8 cellular contexts compared by ENCODE assay signal in genomic region chr19:16078311-16078758, GRCh38. TPM values are rescaled to one million over a fixed set of nuclear protein-coding genes. Genes with fewer than 3 reads are reported as not detected.
DNase-seq lines count a peak whose midpoint lies in the region; FAIRE-seq and TF ChIP-seq lines count a peak whose summit lies in the region.

No MANE protein-coding gene starts in this region.

- H3K9me3 ChIP-seq in SK-N-SH: no peaks in the 10 kb centered on the region
- H3K9me3 ChIP-seq in mesodermal cell (ENCODE audit: control insufficient read depth, low read length): no peaks in the 10 kb centered on the region

- POLR2A ChIA-PET in SK-N-SH (lab: Yijun Ruan, JAX): interaction anchor here (1.5 kb wide), 1 partner anchor 17 kb away, joined by 4 read pairs; no protein-coding TSS in a partner anchor

- no peak for FAIRE-seq in H54 (lab: Jason Lieb, UNC)

- CTCF ChIA-PET in SK-N-SH (lab: Yijun Ruan, JAX): interaction anchor here (1.3 to 5.3 kb wide), 3 partner anchors 15 to 37 kb away, joined by 7 to 37 read pairs (median 24); partner anchors contain the start of gene RAB8A

- H3K4me3 ChIP-seq in SK-N-SH (ENCODE audit: low read depth in 2 of 2, low read length in 1 of 2) (peak overlapping the region; percentile 74 to 78), mesodermal cell (ENCODE audit: extremely low read depth, insufficient read depth, low read length, poor library complexity, severe bottlenecking) (peak overlapping the region; percentile 89), urinary bladder (ENCODE audit: low read depth, low read length) (peak overlapping the region; percentile 98)

- H3K4me1 ChIP-seq in SK-N-SH (ENCODE audit: control insufficient read depth in 1 of 2, insufficient read depth in 2 of 2, low read depth in 1 of 2, low read length in 1 of 2) (peaks cover 12 to 14% of the 10 kb centered on the region in 2 experiments), mesodermal cell (ENCODE audit: control insufficient read depth, insufficient read depth, low read length, poor library complexity, severe bottlenecking) (peaks cover 9% of the 10 kb centered on the region), urinary bladder (ENCODE audit: insufficient read depth) (no peaks in the 10 kb centered on the region)

- no peak overlapping the region for H2AFZ ChIP-seq in SK-N-SH (ENCODE audit: low read depth)

- no peaks in the 10 kb centered on the region for H3K27me3 ChIP-seq in SK-N-SH (ENCODE audit: insufficient read depth)

- no peak for TF ChIP-seq CTCF in SK-N-SH (IDR thresholded peaks at IDR 0.05)

- H3K9ac ChIP-seq in SK-N-SH: peak overlapping the region; percentile 98

- H3K36me3 ChIP-seq in SK-N-SH (replicated peaks in 1 of 2; ENCODE audit: control insufficient read depth in 1 of 2, insufficient read depth in 2 of 2, low read length in 1 of 2) (peaks cover 10 to 48% of the 10 kb centered on the region in 2 experiments), mesodermal cell (ENCODE audit: control insufficient read depth, insufficient read depth, low read length) (peaks cover 51% of the 10 kb centered on the region), urinary bladder (ENCODE audit: insufficient read depth) (no peaks in the 10 kb centered on the region)

- TF ChIP-seq POLR2A in GM18951 (IDR thresholded peaks at IDR 0.05; ENCODE audit: extremely low read depth, insufficient read depth, insufficient read length) (peak; percentile 13), H54 (IDR thresholded peaks at IDR 0.05; ENCODE audit: low read depth, low read length) (no peak)

- H3K79me2 ChIP-seq in SK-N-SH (ENCODE audit: insufficient read depth): peaks cover 60% of the 10 kb centered on the region

- no peak for TF ChIP-seq RAD21 in SK-N-SH (IDR thresholded peaks at IDR 0.05; ENCODE audit: low read length)

- peaks cover 35% of the 10 kb centered on the region for H4K20me1 ChIP-seq in SK-N-SH (ENCODE audit: insufficient read depth)

- no peaks in the 10 kb centered on the region for H3K9me2 ChIP-seq in SK-N-SH

- peak overlapping the region; percentile 99 for H3K27ac ChIP-seq in SK-N-SH (ENCODE audit: low read depth in 2 of 2, low read length in 1 of 2)
- H3K27ac ChIP-seq in cingulate gyrus (ENCODE audit: low read depth, low read length): peak overlapping the region; percentile 97
- peak overlapping the region; percentile 98 for H3K27ac ChIP-seq in mesodermal cell (ENCODE audit: low read depth, low read length, severe bottlenecking)
- peak overlapping the region; percentile 97 for H3K27ac ChIP-seq in urinary bladder (ENCODE audit: low read depth)

- in situ Hi-C loops in GM18951 (cut with MboI; ENCODE audit: low sequenced_read_pairs, unreplicated experiment): no loop called here

- peaks cover 49% of the 10 kb centered on the region for H3F3A ChIP-seq in SK-N-SH (replicated peaks; ENCODE audit: insufficient read depth)

- TF ChIP-seq EP300 in SK-N-SH (IDR thresholded peaks at IDR 0.05; ENCODE audit: borderline replicate concordance in 1 of 2, low read depth in 1 of 2, low read length in 1 of 2): no peak

- peak overlapping the region; percentile 99 for H3K4me2 ChIP-seq in SK-N-SH

- 4% methylated on average over 8 of the region's 9 CpGs for WGBS in SK-N-SH (ENCODE audit: low lambda C conversion rate)
- WGBS in mesodermal cell (ENCODE audit: insufficient coverage in 2 of 2), 2 experiments: 12 to 16% methylated on average over 3 to 6 of the region's 9 CpGs
- WGBS in urinary bladder: 5% methylated on average over 9 of the region's 9 CpGs

- DNase-seq in SK-N-SH (no peak), H54 (ENCODE audit: insufficient read length, low spot score) (no peak), iPS-NIHi11 (ENCODE audit: low spot score) (no peak), AG20443 (ENCODE audit: low spot score) (no peak)

TF ChIP-seq in SK-N-SH, 30 proteins besides CTCF, POLR2A, EP300 and RAD21:
- TF ChIP-seq FOXJ3 (CRISPR knock-in tag; IDR thresholded peaks at IDR 0.05): no peak
- TF ChIP-seq SIN3A (IDR thresholded peaks at IDR 0.05; ENCODE audit: borderline replicate concordance, low read depth, low read length): no peak
- TF ChIP-seq TEAD4 (IDR thresholded peaks at IDR 0.05; ENCODE audit: borderline replicate concordance, insufficient read depth): no peak
- TF ChIP-seq JUND (IDR thresholded peaks at IDR 0.05): no peak
- TF ChIP-seq RFX5 (IDR thresholded peaks at IDR 0.05; ENCODE audit: low read length): no peak
- no peak for TF ChIP-seq SMC3 (IDR thresholded peaks at IDR 0.05; ENCODE audit: low read depth, low read length)
- peak; percentile 48; the same call in 1 of the 2 replicates for TF ChIP-seq YY1 (IDR thresholded peaks at IDR 0.05; ENCODE audit: low read depth)
- no peak for TF ChIP-seq MAX (IDR thresholded peaks at IDR 0.05; ENCODE audit: low read depth)
- TF ChIP-seq PBX3 (IDR thresholded peaks at IDR 0.05): no peak
- 0 out of 2 replicates have a peak, but pooled peaks have one; percentile 12 for TF ChIP-seq TAF1 (IDR thresholded peaks at IDR 0.05; ENCODE audit: borderline replicate concordance, low read depth, low read length)
- TF ChIP-seq POLR2AphosphoS5 (IDR thresholded peaks at IDR 0.05; ENCODE audit: low read depth, low read length): 0 out of 2 replicates have a peak, but pooled peaks have one; percentile 1
- no peak for TF ChIP-seq USF2 (IDR thresholded peaks at IDR 0.05; ENCODE audit: borderline replicate concordance, low read depth, low read length)
- no peak for TF ChIP-seq REST (IDR thresholded peaks at IDR 0.05; ENCODE audit: low read depth, low read length)

RNA-seq across cellular contexts. Expression of gene TPM4, which starts 2.0 kb away (rescaled TPM):
- polyA plus RNA-seq in SK-N-SH (2012; rRNA removed) (415 and 440 TPM in 2 replicates), urinary bladder (424 TPM)
- 478 and 600 TPM in 2 replicates for polyA plus RNA-seq in SK-N-SH (2012; cell fraction: cytosol; rRNA removed)
- polyA plus RNA-seq in SK-N-SH (2012; cell fraction: nucleus; rRNA removed): 280 and 324 TPM in 2 replicates
- 901 TPM for polyA plus RNA-seq in mesodermal cell (2013, experiment 1 of 2)
- polyA plus RNA-seq in mesodermal cell (2013, experiment 2 of 2): 852 TPM
- 438 TPM for total RNA-seq in urinary bladder

RNA-seq across cellular contexts. Expression of gene RAB8A, which starts 33.4 kb away (rescaled TPM):
- polyA plus RNA-seq in SK-N-SH (2012; rRNA removed): 55.2 and 58.0 TPM in 2 replicates
- 54.9 and 59.5 TPM in 2 replicates for polyA plus RNA-seq in SK-N-SH (2012; cell fraction: cytosol; rRNA removed)
- 28.4 and 29.0 TPM in 2 replicates for polyA plus RNA-seq in SK-N-SH (2012; cell fraction: nucleus; rRNA removed)
- 46.7 TPM for polyA plus RNA-seq in mesodermal cell (2013, experiment 1 of 2)
- polyA plus RNA-seq in mesodermal cell (2013, experiment 2 of 2): 50.4 TPM
- 69.5 TPM for total RNA-seq in urinary bladder
- 43.6 TPM for polyA plus RNA-seq in urinary bladder
